29 cellular contexts compared by ENCODE assay signal in genomic region chr22:19537941-19538488, GRCh38. TPM values are rescaled to one million over a fixed set of nuclear protein-coding genes. Genes with fewer than 3 reads are reported as not detected.
"Had no signal": no experiment of that assay in that cellular context is flagged by ENCODE, and none has a peak within 500 bp of the region (broad histone marks: within the 10 kb centered on the region; RNA-seq: fewer than 3 reads in every experiment).

No MANE protein-coding gene starts in this region.

- H3K36me3 ChIP-seq: gastroesophageal sphincter, heart left ventricle, sigmoid colon, stomach, thyroid gland, vagina had no signal

- H3K4me2 ChIP-seq: hepatocyte had no signal

- H3K27ac Mint-ChIP-seq: effector memory CD8-positive, alpha-beta T cell; mesothelial cell of epicardium; naive B cell; natural killer cell treated with Interleukin-12 subunit alpha and Interleukin-12 subunit beta and Interleukin-15 and Interleukin-18, amount 100 ng/mL, for 72 hours; stimulated activated effector memory CD8-positive, alpha-beta T cell treated with anti-CD3 and anti-CD28 coated beads, Interleukin-12 subunit alpha, Interleukin-12 subunit beta, amount 100 ng/mL, for 72 hours had no signal

- H2AFZ ChIP-seq: hepatocyte had no signal

- H3K9me3 Mint-ChIP-seq: effector memory CD8-positive, alpha-beta T cell; mesothelial cell of epicardium; naive B cell; natural killer cell treated with Interleukin-12 subunit alpha and Interleukin-12 subunit beta and Interleukin-15 and Interleukin-18, amount 100 ng/mL, for 72 hours; stimulated activated effector memory CD8-positive, alpha-beta T cell treated with anti-CD3 and anti-CD28 coated beads, Interleukin-12 subunit alpha, Interleukin-12 subunit beta, amount 100 ng/mL, for 72 hours had no signal

- H3K27me3 ChIP-seq: sigmoid colon, thyroid gland, vagina had no signal

- DNase-seq: cortex of kidney; effector memory CD8-positive, alpha-beta T cell; foreskin keratinocyte; heart left ventricle; kidney; mesenchymal stem cell; mucosa of descending colon; naive B cell; nucleus accumbens; psoas muscle; right cardiac atrium; sigmoid colon; stimulated activated CD4-positive, alpha-beta T cell treated with anti-CD3 and anti-CD28 coated beads, Interleukin-2, amount 100 ng/mL, for 24 hours; stimulated activated CD4-positive, alpha-beta T cell treated with anti-CD3 and anti-CD28 coated beads, Interleukin-4, amount 100 ng/mL, for 24 hours; stimulated activated naive CD4-positive, alpha-beta T cell treated with Interleukin-2 at 50 U/mL for 16 hours; stomach; thyroid gland; trophoblast cell had no signal

- H3K4me3 ChIP-seq: gastroesophageal sphincter, heart left ventricle, hepatocyte, mucosa of descending colon, psoas muscle, sigmoid colon, stomach, thyroid gland, vagina had no signal

- ATAC-seq: effector memory CD8-positive, alpha-beta T cell; esophagus mucosa; foreskin keratinocyte; gastroesophageal sphincter; heart left ventricle; left lobe of liver; mucosa of descending colon; natural killer cell treated with Interleukin-12 subunit alpha and Interleukin-12 subunit beta and Interleukin-15 and Interleukin-18, amount 100 ng/mL, for 72 hours; psoas muscle; right cardiac atrium; stimulated activated effector memory CD8-positive, alpha-beta T cell treated with anti-CD3 and anti-CD28 coated beads, Interleukin-12 subunit alpha, Interleukin-12 subunit beta, amount 100 ng/mL, for 72 hours had no signal

- H3K27ac ChIP-seq: epithelial cell of prostate, foreskin keratinocyte, gastroesophageal sphincter, heart left ventricle, hepatocyte, psoas muscle, sigmoid colon, stomach, thyroid gland, vagina had no signal

- H3K36me3 Mint-ChIP-seq: mesothelial cell of epicardium; naive B cell; natural killer cell treated with Interleukin-12 subunit alpha and Interleukin-12 subunit beta and Interleukin-15 and Interleukin-18, amount 100 ng/mL, for 72 hours; stimulated activated effector memory CD8-positive, alpha-beta T cell treated with anti-CD3 and anti-CD28 coated beads, Interleukin-12 subunit alpha, Interleukin-12 subunit beta, amount 100 ng/mL, for 72 hours had no signal

- H3K4me1 Mint-ChIP-seq: mesothelial cell of epicardium; naive B cell; neural crest cell; stimulated activated effector memory CD8-positive, alpha-beta T cell treated with anti-CD3 and anti-CD28 coated beads, Interleukin-12 subunit alpha, Interleukin-12 subunit beta, amount 100 ng/mL, for 72 hours had no signal

- H3K4me3 Mint-ChIP-seq: effector memory CD8-positive, alpha-beta T cell; mesothelial cell of epicardium; natural killer cell treated with Interleukin-12 subunit alpha and Interleukin-12 subunit beta and Interleukin-15 and Interleukin-18, amount 100 ng/mL, for 72 hours; neural crest cell; stimulated activated effector memory CD8-positive, alpha-beta T cell treated with anti-CD3 and anti-CD28 coated beads, Interleukin-12 subunit alpha, Interleukin-12 subunit beta, amount 100 ng/mL, for 72 hours had no signal

- FAIRE-seq: kidney had no signal

- H3K9me3 ChIP-seq: gastroesophageal sphincter, heart left ventricle, mucosa of descending colon, psoas muscle, sigmoid colon, stomach, thyroid gland, vagina had no signal

- H3K4me1 ChIP-seq: foreskin keratinocyte, gastroesophageal sphincter, psoas muscle, sigmoid colon, stomach, thyroid gland, vagina had no signal

- H3K79me2 ChIP-seq: hepatocyte had no signal

RNA-seq across cellular contexts. Expression of gene CLDN5, which starts 13.8 kb away (rescaled TPM):
- total RNA-seq: foreskin keratinocyte; mesothelial cell of epicardium; natural killer cell treated with Interleukin-12 subunit alpha and Interleukin-12 subunit beta and Interleukin-15 and Interleukin-18, amount 100 ng/mL, for 72 hours; osteocyte had no signal
- polyA plus RNA-seq: foreskin keratinocyte had no signal
